ENCODE assay signal across 1 cellular context in the genomic region with DNA sequence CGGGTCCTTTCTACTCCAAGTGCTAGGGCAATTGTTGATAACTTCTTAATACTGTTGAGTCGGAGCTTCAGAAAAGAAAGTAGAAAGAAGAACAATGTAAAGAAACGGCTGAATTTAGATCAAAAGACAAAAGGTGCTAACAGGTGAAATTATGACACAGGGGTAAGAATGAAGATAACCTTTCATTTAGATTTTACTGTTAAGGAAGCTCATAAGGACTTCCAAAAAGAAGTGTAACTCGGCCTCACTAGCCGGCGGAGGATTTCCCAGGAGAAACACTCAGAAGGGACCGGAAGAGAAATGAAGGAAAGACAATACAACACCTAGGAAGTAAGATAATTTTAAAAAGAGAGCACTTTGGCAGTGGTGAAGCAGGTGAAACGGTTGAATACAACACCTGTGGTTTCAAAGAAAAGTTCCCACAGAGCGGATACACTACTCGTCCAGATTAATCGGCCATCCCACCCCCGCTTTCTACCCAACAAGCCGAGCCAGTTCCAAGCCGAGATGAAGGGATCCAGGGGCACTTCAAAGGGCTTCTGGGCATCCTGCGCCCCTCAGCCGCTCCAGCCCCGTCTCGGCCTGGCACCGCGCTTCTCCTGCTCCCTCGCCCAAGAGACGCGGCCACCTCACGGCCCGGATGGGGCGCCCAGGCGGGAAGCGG.
TF ChIP-seq lines count a peak whose summit lies in the region.

No MANE protein-coding gene starts in this region.

TF ChIP-seq in H1, 55 proteins besides CTCF, POLR2A, EP300 and RAD21:
- TF ChIP-seq TAF7 (optimal IDR thresholded peaks at IDR 0.05; ENCODE audit: borderline replicate concordance, low read depth, low read length) (no peak), SP2 (IDR thresholded peaks at IDR 0.05; ENCODE audit: low read length) (no peak), EGR1 (IDR thresholded peaks at IDR 0.05; ENCODE audit: borderline replicate concordance, low read depth, low read length) (peak; percentile 79), CREB1 (IDR thresholded peaks at IDR 0.05) (no peak), KDM5A (IDR thresholded peaks at IDR 0.05; ENCODE audit: low read length) (no peak), SAP30 (IDR thresholded peaks at IDR 0.05; ENCODE audit: insufficient read depth, insufficient replicate concordance, low read length) (no peak), SUZ12 (IDR thresholded peaks at IDR 0.05; ENCODE audit: low read length) (no peak), FOSL1 (IDR thresholded peaks at IDR 0.05; ENCODE audit: insufficient read depth, low read depth, low read length) (no peak), HDAC2 (IDR thresholded peaks at IDR 0.05; ENCODE audit: borderline replicate concordance in 1 of 2, low read depth in 2 of 2, low read length in 2 of 2) (no peak), POLR2AphosphoS5 (IDR thresholded peaks at IDR 0.05; ENCODE audit: low read depth, low read length) (no peak), TBP (IDR thresholded peaks at IDR 0.05; ENCODE audit: low read depth, low read length) (no peak), RBBP5 (IDR thresholded peaks at IDR 0.05; ENCODE audit: borderline replicate concordance, low read depth, low read length) (no peak), TCF12 (IDR thresholded peaks at IDR 0.05; ENCODE audit: low read depth, low read length) (no peak), POU5F1 (IDR thresholded peaks at IDR 0.05; ENCODE audit: low read depth, low read length) (no peak), CTBP2 (IDR thresholded peaks at IDR 0.05; ENCODE audit: borderline replicate concordance, insufficient read depth, insufficient read length, low read length) (no peak), NANOG (IDR thresholded peaks at IDR 0.05; ENCODE audit: insufficient read depth, low read depth, low read length, poor library complexity, severe bottlenecking) (peak; percentile 78), YY1 (IDR thresholded peaks at IDR 0.05; ENCODE audit: low read depth, low read length) (no peak), SIN3A (conservative IDR thresholded peaks at IDR 0.05 in 1 of 2, IDR thresholded peaks at IDR 0.05 in 1 of 2; ENCODE audit: low read depth in 1 of 2, low read length in 2 of 2) (0 out of 4 replicates have a peak, but pooled peaks of 1 of the 2 experiments have one; percentile 16), PHF8 (conservative IDR thresholded peaks at IDR 0.05; ENCODE audit: low read depth, low read length) (no peak), CEBPB (IDR thresholded peaks at IDR 0.05; ENCODE audit: low read depth, low read length) (no peak), GTF2F1 (IDR thresholded peaks at IDR 0.05; ENCODE audit: borderline replicate concordance, low read depth, low read length) (no peak), JUN (IDR thresholded peaks at IDR 0.05; ENCODE audit: low read depth, low read length) (no peak), SP4 (IDR thresholded peaks at IDR 0.05; ENCODE audit: low read length) (no peak)
- TF ChIP-seq, protein P1, sequence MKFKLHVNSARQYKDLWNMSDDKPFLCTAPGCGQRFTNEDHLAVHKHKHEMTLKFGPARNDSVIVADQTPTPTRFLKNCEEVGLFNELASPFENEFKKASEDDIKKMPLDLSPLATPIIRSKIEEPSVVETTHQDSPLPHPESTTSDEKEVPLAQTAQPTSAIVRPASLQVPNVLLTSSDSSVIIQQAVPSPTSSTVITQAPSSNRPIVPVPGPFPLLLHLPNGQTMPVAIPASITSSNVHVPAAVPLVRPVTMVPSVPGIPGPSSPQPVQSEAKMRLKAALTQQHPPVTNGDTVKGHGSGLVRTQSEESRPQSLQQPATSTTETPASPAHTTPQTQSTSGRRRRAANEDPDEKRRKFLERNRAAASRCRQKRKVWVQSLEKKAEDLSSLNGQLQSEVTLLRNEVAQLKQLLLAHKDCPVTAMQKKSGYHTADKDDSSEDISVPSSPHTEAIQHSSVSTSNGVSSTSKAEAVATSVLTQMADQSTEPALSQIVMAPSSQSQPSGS (IDR thresholded peaks at IDR 0.05; ENCODE audit: low read length) = no peak
- TF ChIP-seq, protein P2, sequence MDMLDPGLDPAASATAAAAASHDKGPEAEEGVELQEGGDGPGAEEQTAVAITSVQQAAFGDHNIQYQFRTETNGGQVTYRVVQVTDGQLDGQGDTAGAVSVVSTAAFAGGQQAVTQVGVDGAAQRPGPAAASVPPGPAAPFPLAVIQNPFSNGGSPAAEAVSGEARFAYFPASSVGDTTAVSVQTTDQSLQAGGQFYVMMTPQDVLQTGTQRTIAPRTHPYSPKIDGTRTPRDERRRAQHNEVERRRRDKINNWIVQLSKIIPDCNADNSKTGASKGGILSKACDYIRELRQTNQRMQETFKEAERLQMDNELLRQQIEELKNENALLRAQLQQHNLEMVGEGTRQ (IDR thresholded peaks at IDR 0.05; ENCODE audit: low read length) = no peak
